ENCODE assay signal across 17 cellular contexts in genomic region chr10:58753425-58753824, GRCh38.
DNase-seq lines count a peak whose midpoint lies in the region; ATAC-seq and TF ChIP-seq lines count a peak whose summit lies in the region.
"Had no signal": no experiment of that assay in that cellular context is flagged by ENCODE, and none has a peak within 500 bp of the region (broad histone marks: within the 10 kb centered on the region; RNA-seq: fewer than 3 reads in every experiment).

No MANE protein-coding gene starts in this region.

- ATAC-seq in SK-N-SH treated with all-trans-retinoic acid at 6 μM for 48 hours (no peak), HG03175 (IDR thresholded peaks at IDR 0.05; ENCODE audit: unreplicated experiment) (no peak)
- no peak for ATAC-seq in naive thymus-derived CD8-positive, alpha-beta T cell
- ATAC-seq: HCT116 had no signal

- CTCF ChIA-PET in SK-N-SH (lab: Yijun Ruan, JAX), result no interaction called here

- no peaks in the 10 kb centered on the region for H3K27me3 ChIP-seq in SK-N-SH (ENCODE audit: insufficient read depth)
- H3K27me3 ChIP-seq: BLaER1 had no signal

- H3F3A ChIP-seq in SK-N-SH (replicated peaks; ENCODE audit: insufficient read depth), result no peaks in the 10 kb centered on the region

- H2AFZ ChIP-seq in SK-N-SH (ENCODE audit: low read depth), result no peak overlapping the region

- WGBS in SK-N-SH (ENCODE audit: low lambda C conversion rate), result 92% methylated on average over 2 of the region's 2 CpGs

- H4K20me1 ChIP-seq in SK-N-SH (ENCODE audit: insufficient read depth), result no peaks in the 10 kb centered on the region
- H4K20me1 ChIP-seq: BLaER1 had no signal

- no peak for TF ChIP-seq RAD21 in SK-N-SH (IDR thresholded peaks at IDR 0.05; ENCODE audit: low read length)

- no peaks in the 10 kb centered on the region for H3K36me3 ChIP-seq in SK-N-SH (replicated peaks in 1 of 2; ENCODE audit: control insufficient read depth in 1 of 2, insufficient read depth in 2 of 2, low read length in 1 of 2)
- H3K36me3 ChIP-seq: BLaER1 had no signal

- DNase-seq in SK-N-SH (no peak), fibroblast of the aortic adventitia (ENCODE audit: low read depth) (peak; percentile 50), caudate nucleus (lab: John Stamatoyannopoulos, UW) (no peak)
- DNase-seq in naive thymus-derived CD8-positive, alpha-beta T cell, result no peak
- DNase-seq: CD4-positive, alpha-beta memory T cell; DMS153; DMS79; GDM1; GOT3; H7 had no signal

- no peaks in the 10 kb centered on the region for H3K79me2 ChIP-seq in SK-N-SH (ENCODE audit: insufficient read depth)

- H3K4me3 Mint-ChIP-seq in nephron, result no peak overlapping the region
- H3K4me3 Mint-ChIP-seq in naive thymus-derived CD8-positive, alpha-beta T cell, result no peak overlapping the region
- H3K4me3 Mint-ChIP-seq: CD14-positive monocyte; CD4-positive, alpha-beta memory T cell had no signal

- H3K4me3 ChIP-seq in SK-N-SH (ENCODE audit: low read depth in 2 of 2, low read length in 1 of 2), result no peak overlapping the region
- no peak overlapping the region for H3K4me3 ChIP-seq in fibroblast of the aortic adventitia (ENCODE audit: low read depth, low read length)
- H3K4me3 ChIP-seq: BLaER1 had no signal

- POLR2A ChIA-PET in SK-N-SH (lab: Yijun Ruan, JAX), result no interaction called here
- POLR2A ChIA-PET in naive thymus-derived CD8-positive, alpha-beta T cell (lab: Charles Lee), result no interaction called here

- H3K9ac ChIP-seq in SK-N-SH, result no peak overlapping the region
- H3K9ac ChIP-seq: BLaER1 had no signal

- H3K27ac ChIP-seq in SK-N-SH (ENCODE audit: low read depth in 2 of 2, low read length in 1 of 2) (no peak overlapping the region), caudate nucleus (ENCODE audit: low read depth, low read length) (no peak overlapping the region)
- H3K27ac ChIP-seq: 22Rv1, BLaER1 had no signal

- H3K9me3 ChIP-seq in SK-N-SH, result no peaks in the 10 kb centered on the region
- H3K9me3 ChIP-seq: BLaER1 had no signal

- peaks cover 77% of the 10 kb centered on the region for H3K4me1 Mint-ChIP-seq in nephron
- H3K4me1 Mint-ChIP-seq in naive thymus-derived CD8-positive, alpha-beta T cell, result no peaks in the 10 kb centered on the region

- H3K9me2 ChIP-seq in SK-N-SH, result no peaks in the 10 kb centered on the region

- no peak for TF ChIP-seq EP300 in SK-N-SH (IDR thresholded peaks at IDR 0.05; ENCODE audit: borderline replicate concordance in 1 of 2, low read depth in 1 of 2, low read length in 1 of 2)

- no peaks in the 10 kb centered on the region for H3K27me3 Mint-ChIP-seq in nephron (ENCODE audit: low read depth)
- peaks cover 0 to 7% (median 0%) of the 10 kb centered on the region in 5 donors for H3K27me3 Mint-ChIP-seq in naive thymus-derived CD8-positive, alpha-beta T cell

- peak overlapping the region; percentile 90 to 95 (median 92) for H3K27ac Mint-ChIP-seq in nephron
- H3K27ac Mint-ChIP-seq in naive thymus-derived CD8-positive, alpha-beta T cell, result peak overlapping the region in 1 of 10 donors; percentile 16
- H3K27ac Mint-ChIP-seq: CD14-positive monocyte; CD4-positive, alpha-beta memory T cell had no signal

- H3K4me2 ChIP-seq in SK-N-SH, result no peak overlapping the region
- H3K4me2 ChIP-seq: BLaER1 had no signal

- H3K36me3 Mint-ChIP-seq in nephron (ENCODE audit: low read depth), result no peaks in the 10 kb centered on the region
- H3K36me3 Mint-ChIP-seq in naive thymus-derived CD8-positive, alpha-beta T cell, result no peaks in the 10 kb centered on the region
- H3K36me3 Mint-ChIP-seq: CD14-positive monocyte; CD4-positive, alpha-beta memory T cell had no signal

- no peaks in the 10 kb centered on the region for H3K9me3 Mint-ChIP-seq in nephron
- no peaks in the 10 kb centered on the region for H3K9me3 Mint-ChIP-seq in naive thymus-derived CD8-positive, alpha-beta T cell
- H3K9me3 Mint-ChIP-seq: CD4-positive, alpha-beta memory T cell had no signal

- peaks cover 5 to 11% of the 10 kb centered on the region in 2 experiments; a peak in 3 of 4 replicates for H3K4me1 ChIP-seq in SK-N-SH (ENCODE audit: control insufficient read depth in 1 of 2, insufficient read depth in 2 of 2, low read depth in 1 of 2, low read length in 1 of 2)

- TF ChIP-seq CTCF in SK-N-SH (IDR thresholded peaks at IDR 0.05) (no peak), fibroblast of the aortic adventitia (IDR thresholded peaks at IDR 0.05; ENCODE audit: insufficient read depth, low read length) (no peak), nephron (IDR thresholded peaks at IDR 0.05; ENCODE audit: unreplicated experiment in 3 of 3) (no peak)

TF ChIP-seq in SK-N-SH, 30 proteins besides CTCF, POLR2A, EP300 and RAD21:
- TF ChIP-seq TCF12 (IDR thresholded peaks at IDR 0.05) (0 out of 2 replicates have a peak, but pooled peaks have one; percentile 19), NRF1 (IDR thresholded peaks at IDR 0.05; ENCODE audit: low read depth, low read length) (no peak), ELF1 (IDR thresholded peaks at IDR 0.05) (no peak)
TF ChIP-seq in SK-N-SH: peak in this region for 1.

TF ChIP-seq in SK-N-SH treated with all-trans-retinoic acid at 6 μM for 48 hours, 23 proteins besides CTCF, POLR2A, EP300 and RAD21 (continues in another document):
- TF ChIP-seq CSRNP3 (CRISPR knock-in tag; IDR thresholded peaks at IDR 0.05) (no peak), RARB (CRISPR knock-in tag; IDR thresholded peaks at IDR 0.05) (no peak), ZFP30 (CRISPR knock-in tag; IDR thresholded peaks at IDR 0.05) (no peak), ZNF8 (CRISPR knock-in tag; IDR thresholded peaks at IDR 0.05) (no peak), ZC3H10 (CRISPR knock-in tag; IDR thresholded peaks at IDR 0.05) (no peak), PATZ1 (CRISPR knock-in tag; IDR thresholded peaks at IDR 0.05; ENCODE audit: borderline replicate concordance) (no peak), CSDC2 (CRISPR knock-in tag; IDR thresholded peaks at IDR 0.05) (no peak), ZFP3 (CRISPR knock-in tag; IDR thresholded peaks at IDR 0.05) (no peak), ARNTL (CRISPR knock-in tag; IDR thresholded peaks at IDR 0.05; ENCODE audit: borderline replicate concordance, low read depth) (no peak), TSHZ2 (CRISPR knock-in tag; IDR thresholded peaks at IDR 0.05) (no peak), ISL1 (CRISPR knock-in tag; IDR thresholded peaks at IDR 0.05) (no peak), GLIS3 (CRISPR knock-in tag; IDR thresholded peaks at IDR 0.05) (no peak), SNAI2 (CRISPR knock-in tag; IDR thresholded peaks at IDR 0.05) (no peak)
